13 cellular contexts compared by ENCODE assay signal in genomic region chr1:39434797-39435395, GRCh38. TPM values are rescaled to one million over a fixed set of nuclear protein-coding genes. Genes with fewer than 3 reads are reported as not detected.
DNase-seq lines count a peak whose midpoint lies in the region; ATAC-seq, FAIRE-seq and TF ChIP-seq lines count a peak whose summit lies in the region.
"Had no signal": no experiment of that assay in that cellular context is flagged by ENCODE, and none has a peak within 500 bp of the region (broad histone marks: within the 10 kb centered on the region; RNA-seq: fewer than 3 reads in every experiment).

No MANE protein-coding gene starts in this region.

- H3K4me3 ChIP-seq in right lobe of liver (no peak overlapping the region), HepG2 (replicated peaks in 1 of 3; ENCODE audit: insufficient read depth in 1 of 3, low read depth in 2 of 3, low read length in 3 of 3) (no peak overlapping the region), esophagus muscularis mucosa (no peak overlapping the region), lung (no peak overlapping the region), upper lobe of right lung (no peak overlapping the region)

- H3K27me3 ChIP-seq in right lobe of liver (no peaks in the 10 kb centered on the region), HepG2 (ENCODE audit: control insufficient read depth in 1 of 2, insufficient read depth in 2 of 2, low read length in 2 of 2) (no peaks in the 10 kb centered on the region), esophagus muscularis mucosa (no peaks in the 10 kb centered on the region), lung (ENCODE audit: control insufficient read depth, insufficient read depth) (no peaks in the 10 kb centered on the region), upper lobe of right lung (no peaks in the 10 kb centered on the region)
- H3K27me3 ChIP-seq: brain microvascular endothelial cell had no signal

- DNase-seq in right lobe of liver (no peak), HepG2 (ENCODE audit: low spot score) (no peak), esophagus muscularis mucosa (ENCODE audit: extremely low spot score) (no peak), lung (ENCODE audit: low spot score) (no peak), upper lobe of right lung (no peak), NCI-H774 (lab: John Stamatoyannopoulos, UW) (no peak), GOT3 (lab: John Stamatoyannopoulos, UW) (no peak)
- DNase-seq: brain microvascular endothelial cell, NCI-H1436 treated with DMSO at 0.1 percent for 48 hours, NCI-H82, SHP77 treated with DMSO at 0.1 percent for 48 hours had no signal

- no peak overlapping the region for H3K4me2 ChIP-seq in HepG2 (ENCODE audit: low read depth, low read length)

- H4K20me1 ChIP-seq in HepG2 (ENCODE audit: insufficient read depth, low read length), result no peaks in the 10 kb centered on the region

- intact Hi-C loops in right lobe of liver (cut with DNase I), result no loop called here
- intact Hi-C loops in HepG2 (cut with micrococcal nuclease; ENCODE audit: unreplicated experiment), result no loop called here
- intact Hi-C loops in esophagus muscularis mucosa (cut with DNase I), result no loop called here
- intact Hi-C loops in upper lobe of right lung (cut with DNase I), result no loop called here

- WGBS in right lobe of liver (ENCODE audit: insufficient coverage, low coverage, low lambda C conversion rate, missing lambda C conversion rate), result 70% methylated on average over 3 of the region's 3 CpGs
- 93% methylated on average over 3 of the region's 3 CpGs for WGBS in HepG2 (ENCODE audit: low lambda C conversion rate)
- WGBS in esophagus muscularis mucosa, result 64% methylated on average over 3 of the region's 3 CpGs
- 47 to 74% methylated on average over 3 of the region's 3 CpGs for WGBS in lung, 2 donors

- POLR2A ChIA-PET in HepG2 (lab: Yijun Ruan, JAX), result no interaction called here

- CTCF ChIA-PET in HepG2 (lab: Yijun Ruan, JAX; ENCODE audit: low intra/inter-chr PET ratio, low total read pairs), result no interaction called here

- peak in 3 of 4 donors; percentile 29 to 68 (median 54) for ATAC-seq in right lobe of liver
- no peak for ATAC-seq in HepG2
- ATAC-seq in lung (ENCODE audit: insufficient read depth, low FRiP score), result peak; percentile 73
- peak; percentile 93 for ATAC-seq in upper lobe of right lung
- no peak for ATAC-seq in GM21360 (IDR thresholded peaks at IDR 0.05; ENCODE audit: unreplicated experiment)

- in situ Hi-C loops in HepG2 (cut with HindIII; ENCODE audit: extremely low pct_ligation_motif_present, low pct_unique_long_range_greater_than_20kb), result no loop called here

- H3K9me3 ChIP-seq in right lobe of liver, result no peaks in the 10 kb centered on the region
- H3K9me3 ChIP-seq in HepG2 (ENCODE audit: low read length), result no peaks in the 10 kb centered on the region
- H3K9me3 ChIP-seq in esophagus muscularis mucosa, result no peaks in the 10 kb centered on the region
- no peaks in the 10 kb centered on the region for H3K9me3 ChIP-seq in lung (ENCODE audit: control insufficient read depth in 2 of 2, insufficient read depth in 1 of 2, low read length in 1 of 2)
- H3K9me3 ChIP-seq in upper lobe of right lung, result no peaks in the 10 kb centered on the region

- TF ChIP-seq CTCF in right lobe of liver (IDR thresholded peaks at IDR 0.05) (no peak), HepG2 (CRISPR knock-in tag; IDR thresholded peaks at IDR 0.05) (no peak), esophagus muscularis mucosa (IDR thresholded peaks at IDR 0.05) (no peak), lung (IDR thresholded peaks at IDR 0.05; ENCODE audit: control extremely low read depth, extremely low read depth) (no peak), upper lobe of right lung (IDR thresholded peaks at IDR 0.05) (no peak)

- no peak for FAIRE-seq in HepG2 (lab: Jason Lieb, UNC)

- no peak overlapping the region for H3K9ac ChIP-seq in HepG2 (ENCODE audit: insufficient read depth, low read depth, low read length)

- H3K27ac ChIP-seq in right lobe of liver (no peak overlapping the region), HepG2 (ENCODE audit: extremely low read length, insufficient read depth, low read length) (no peak overlapping the region), esophagus muscularis mucosa (replicated peaks in 1 of 4) (peak overlapping the region; percentile 24 to 48 (median 34)), lung (ENCODE audit: low read depth in 1 of 2, low read length in 1 of 2) (peak overlapping the region in 1 of 2 donors; percentile 26), upper lobe of right lung (peak overlapping the region; percentile 44)
- H3K27ac ChIP-seq: brain microvascular endothelial cell had no signal

- no peak for TF ChIP-seq POLR2A in right lobe of liver (IDR thresholded peaks at IDR 0.05)
- no peak for TF ChIP-seq POLR2A in HepG2 (IDR thresholded peaks at IDR 0.05; ENCODE audit: insufficient read depth in 1 of 2, low read depth in 2 of 2, low read length in 2 of 2)
- TF ChIP-seq POLR2A in esophagus muscularis mucosa (IDR thresholded peaks at IDR 0.05; ENCODE audit: low read depth), result no peak

- no peaks in the 10 kb centered on the region for H3K79me2 ChIP-seq in HepG2 (ENCODE audit: insufficient read depth, low read length)

- H3K36me3 ChIP-seq in right lobe of liver, result peaks cover 2 to 81% (median 36%) of the 10 kb centered on the region in 4 donors
- peaks cover 25 to 85% of the 10 kb centered on the region in 2 experiments for H3K36me3 ChIP-seq in HepG2 (replicated peaks in 1 of 2; ENCODE audit: control insufficient read depth in 1 of 2, insufficient read depth in 2 of 2, low read length in 2 of 2)
- H3K36me3 ChIP-seq in esophagus muscularis mucosa, result peaks cover 49 to 100% (median 94%) of the 10 kb centered on the region in 4 donors
- peaks cover 26 to 27% of the 10 kb centered on the region in 2 donors for H3K36me3 ChIP-seq in lung (ENCODE audit: control insufficient read depth in 2 of 2, insufficient read depth in 2 of 2, low read length in 2 of 2)
- H3K36me3 ChIP-seq in upper lobe of right lung, result peaks cover 100% of the 10 kb centered on the region

- no peak for TF ChIP-seq RAD21 in HepG2 (CRISPR knock-in tag; IDR thresholded peaks at IDR 0.05)

- H3K4me1 ChIP-seq in right lobe of liver (no peaks in the 10 kb centered on the region), HepG2 (ENCODE audit: insufficient read depth, low read length) (no peaks in the 10 kb centered on the region), esophagus muscularis mucosa (peaks cover 4 to 22% (median 18%) of the 10 kb centered on the region in 4 donors), lung (ENCODE audit: control insufficient read depth in 2 of 2, insufficient read depth in 2 of 2, low read length in 2 of 2) (peaks cover 0 to 3% of the 10 kb centered on the region in 2 donors), upper lobe of right lung (peaks cover 14% of the 10 kb centered on the region)

- TF ChIP-seq EP300 in HepG2 (IDR thresholded peaks at IDR 0.05; ENCODE audit: low read depth in 2 of 2, low read length in 2 of 2) (no peak), HepG2 (CRISPR knock-in tag; IDR thresholded peaks at IDR 0.05; ENCODE audit: borderline replicate concordance) (no peak), esophagus muscularis mucosa (IDR thresholded peaks at IDR 0.05) (no peak)

- BruUV-seq in HepG2 (replicated peaks; lab: Mats Ljungman, UMichigan), result no TSS peak

- H2AFZ ChIP-seq in HepG2 (ENCODE audit: low read length), result no peak overlapping the region

TF ChIP-seq in HepG2, 621 proteins besides CTCF, POLR2A, EP300 and RAD21 (continues in another document):
- TF ChIP-seq BRD4 (CRISPR knock-in tag; IDR thresholded peaks at IDR 0.05), result no peak
- no peak for TF ChIP-seq JUNB (CRISPR knock-in tag; IDR thresholded peaks at IDR 0.05; ENCODE audit: borderline replicate concordance)
- TF ChIP-seq ZNF326 (CRISPR knock-in tag; IDR thresholded peaks at IDR 0.05; ENCODE audit: borderline replicate concordance), result no peak
- TF ChIP-seq KAT8 (CRISPR knock-in tag; IDR thresholded peaks at IDR 0.05), result no peak
- TF ChIP-seq MXI1 (IDR thresholded peaks at IDR 0.05; ENCODE audit: borderline replicate concordance, low read depth, low read length), result no peak

RNA-seq across cellular contexts. Expression of gene BMP8A, which starts 56.5 kb away (rescaled TPM):
- total RNA-seq in right lobe of liver, result under 1 TPM in 2 of 6 experiments, not detected in 4; 0.18 to 0.80 TPM
- not detected in 2 replicates for total RNA-seq in HepG2 (2016; rRNA removed; fragmentation: Illumina TruSeq; extraction: Trizol)
- not detected in 2 replicates for total RNA-seq in HepG2 (2016; cell fraction: cytosol; rRNA removed; fragmentation: Illumina TruSeq; extraction: Trizol; ENCODE audit: low read depth)
- total RNA-seq in HepG2 (2016; cell fraction: insoluble cytoplasmic fraction; rRNA removed; fragmentation: Illumina TruSeq; extraction: Trizol), result not detected in 2 replicates
- not detected in 2 replicates for total RNA-seq in HepG2 (2016; cell fraction: membrane; rRNA removed; fragmentation: Illumina TruSeq; extraction: Trizol)
- not detected in 2 replicates for total RNA-seq in HepG2 (2016; cell fraction: nucleus; rRNA removed; fragmentation: Illumina TruSeq; extraction: Trizol)
- 0.05 TPM in 1 of 2 replicates, not detected in the other for polyA plus RNA-seq in HepG2 (2011; rRNA removed)
- polyA plus RNA-seq in HepG2 (2011; cell fraction: cytosol; rRNA removed), result not detected in 2 replicates
- 0.13 TPM in 1 of 2 replicates, not detected in the other for polyA plus RNA-seq in HepG2 (2011; cell fraction: nucleus; rRNA removed)
- polyA plus RNA-seq in HepG2 (2012), result 0.08 TPM in 1 of 2 replicates, not detected in the other
- 0.07 TPM in 1 of 2 replicates, not detected in the other for polyA plus RNA-seq in HepG2 (2016; cell fraction: cytosol; fragmentation: Illumina TruSeq; extraction: Trizol; ENCODE audit: low read depth)
- not detected in 2 replicates for polyA plus RNA-seq in HepG2 (2016; cell fraction: insoluble cytoplasmic fraction; fragmentation: Illumina TruSeq; extraction: Trizol; ENCODE audit: low read depth)
- not detected in 2 replicates for polyA plus RNA-seq in HepG2 (2016; cell fraction: membrane; fragmentation: Illumina TruSeq; extraction: Trizol; ENCODE audit: low read depth)
- not detected in 2 replicates for polyA plus RNA-seq in HepG2 (2016; cell fraction: nucleus; fragmentation: Illumina TruSeq; extraction: Trizol; ENCODE audit: insufficient read depth, low read depth)
- polyA minus RNA-seq in HepG2 (2011; rRNA and poly(A)+ RNA removed; ENCODE audit: low replicate concordance), result 0.09 TPM in 1 of 2 replicates, not detected in the other
- not detected in 2 replicates for polyA minus RNA-seq in HepG2 (2011; cell fraction: cytosol; rRNA and poly(A)+ RNA removed)
- polyA minus RNA-seq in HepG2 (2011; cell fraction: nucleus; rRNA and poly(A)+ RNA removed), result not detected in 2 replicates
- 1 to 10 TPM in 3 of 4 donors, under 1 TPM in 1; 0.99 to 3.0 (median 2.2) TPM for total RNA-seq in esophagus muscularis mucosa
- under 1 TPM; 0.55 to 0.68 TPM for total RNA-seq in lung
- polyA plus RNA-seq in lung, result under 1 TPM in 1 of 2 donors, not detected in 1; 0.30 TPM
- 0.29 TPM for total RNA-seq in upper lobe of right lung
- polyA plus RNA-seq: esophagus had no signal

Comparison
In these comparisons a context has a peak if more than half of its experiments do, and no peak if none do; other contexts are left out.
1. ATAC-seq: peak in right lobe of liver (3 of 4), lung (single experiment) and upper lobe of right lung (single experiment); none in HepG2 (single experiment) and GM21360 (single experiment).
2. H3K27ac ChIP-seq: peak in esophagus muscularis mucosa (4 of 4) and upper lobe of right lung (single experiment); none in right lobe of liver (0 of 3) and HepG2 (single experiment).